8 cellular contexts compared by ENCODE assay signal in the genomic region with DNA sequence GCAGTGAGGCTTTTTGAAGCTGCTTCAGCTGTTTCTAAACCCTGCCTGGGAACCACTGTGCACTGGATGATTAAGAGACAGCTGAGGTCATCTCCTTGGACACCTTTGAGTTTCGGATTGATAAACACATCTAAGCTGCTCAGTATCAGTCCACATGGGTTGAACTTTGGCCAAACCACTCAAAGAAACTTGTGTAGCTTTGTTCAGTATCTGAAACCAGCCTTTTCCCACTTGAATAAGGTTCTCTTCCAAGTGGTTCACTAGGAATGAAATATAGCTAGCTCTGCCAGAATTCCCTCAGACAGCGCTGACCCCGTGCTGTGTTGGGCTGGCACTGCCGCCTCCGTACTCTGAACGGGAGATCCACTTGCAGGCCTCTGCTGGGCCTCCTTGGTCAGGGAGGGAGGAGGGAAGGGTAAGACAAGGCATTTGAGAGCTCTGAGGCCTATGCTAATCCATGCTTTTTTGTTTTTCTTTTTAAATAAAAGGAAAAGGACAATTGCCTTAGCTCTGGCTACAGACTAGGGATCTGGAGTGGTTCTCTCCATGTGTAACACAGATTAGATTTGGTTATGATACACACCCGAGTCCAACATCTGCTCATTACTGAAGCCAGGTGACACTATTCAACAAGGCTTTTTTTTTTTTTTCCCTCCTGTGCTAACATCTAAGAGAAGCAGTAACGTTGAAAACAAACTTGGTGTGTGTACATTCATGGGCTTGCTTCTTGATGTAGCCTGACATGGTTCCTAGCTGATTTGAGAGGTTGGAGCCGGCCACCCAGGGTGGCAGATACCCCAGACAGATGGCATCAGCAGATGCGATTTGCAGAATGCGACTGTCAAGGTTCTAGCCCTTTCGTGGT.
DNase-seq lines count a peak whose midpoint lies in the region; ATAC-seq and TF ChIP-seq lines count a peak whose summit lies in the region.

No MANE protein-coding gene starts in this region.

- H3K4me1 ChIP-seq in sigmoid colon: peaks cover 0 to 67% (median 62%) of the 10 kb centered on the region in 4 donors

- TF ChIP-seq POLR2A in sigmoid colon (IDR thresholded peaks at IDR 0.05): no peak

- peaks cover 0 to 10% (median 0%) of the 10 kb centered on the region in 4 donors for H3K36me3 ChIP-seq in sigmoid colon
- H3K36me3 ChIP-seq in H7 (replicated peaks; ENCODE audit: control insufficient read depth, insufficient read depth, low read length): no peaks in the 10 kb centered on the region; the same call in 1 of the 2 replicates

- H3K27me3 Mint-ChIP-seq in activated CD8-positive, alpha-beta T cell treated with anti-CD3 and anti-CD28 coated beads for 36 hours: no peaks in the 10 kb centered on the region
- H3K27me3 Mint-ChIP-seq in activated CD8-positive, alpha-beta T cell treated with anti-CD3 and anti-CD28 coated beads, Interleukin-2, amount 10 ng/mL, durations not matched to agents 7 days and 5 days (ENCODE audit: low read depth): no peaks in the 10 kb centered on the region

- peak overlapping the region; percentile 55 to 75 (median 64) for H3K27ac ChIP-seq in sigmoid colon

- no peak for TF ChIP-seq EP300 in sigmoid colon (IDR thresholded peaks at IDR 0.05)

- no peak for TF ChIP-seq CTCF in activated CD8-positive, alpha-beta T cell treated with anti-CD3 and anti-CD28 coated beads for 36 hours (IDR thresholded peaks at IDR 0.05)
- no peak for TF ChIP-seq CTCF in sigmoid colon (IDR thresholded peaks at IDR 0.05)

- H3K27me3 ChIP-seq in sigmoid colon (no peaks in the 10 kb centered on the region), H7 (ENCODE audit: control insufficient read depth, insufficient read depth, low read length) (no peaks in the 10 kb centered on the region)

- no peaks in the 10 kb centered on the region for H3K9me3 ChIP-seq in sigmoid colon

- peaks cover 46% of the 10 kb centered on the region for H3K36me3 Mint-ChIP-seq in activated CD8-positive, alpha-beta T cell treated with anti-CD3 and anti-CD28 coated beads for 36 hours (ENCODE audit: low read depth)
- H3K36me3 Mint-ChIP-seq in activated CD8-positive, alpha-beta T cell treated with anti-CD3 and anti-CD28 coated beads, Interleukin-2, amount 10 ng/mL, durations not matched to agents 7 days and 5 days (ENCODE audit: low read depth): peaks cover 45% of the 10 kb centered on the region

- POLR2A ChIA-PET in activated CD8-positive, alpha-beta T cell treated with anti-CD3 and anti-CD28 coated beads for 36 hours (lab: Charles Lee): interaction anchor here (1.4 kb wide), 1 partner anchor 9 kb away, joined by 3 read pairs; no protein-coding TSS in a partner anchor
- POLR2A ChIA-PET in activated CD8-positive, alpha-beta T cell treated with anti-CD3 and anti-CD28 coated beads, Interleukin-2, amount 10 ng/mL, durations not matched to agents 7 days and 5 days (lab: Charles Lee): interaction anchor here (1.0 to 1.2 kb wide), 3 partner anchors 9 to 22 kb away, joined by 3 read pairs; no protein-coding TSS in a partner anchor

- peak; percentile 29 for ATAC-seq in activated CD8-positive, alpha-beta T cell treated with anti-CD3 and anti-CD28 coated beads for 36 hours
- ATAC-seq in activated CD8-positive, alpha-beta T cell treated with anti-CD3 and anti-CD28 coated beads, Interleukin-2, amount 10 ng/mL, durations not matched to agents 7 days and 5 days: no peak
- ATAC-seq in HG02678 (IDR thresholded peaks at IDR 0.05; ENCODE audit: unreplicated experiment): peak; percentile 91

- H3K4me1 Mint-ChIP-seq in activated CD8-positive, alpha-beta T cell treated with anti-CD3 and anti-CD28 coated beads for 36 hours (ENCODE audit: low read depth): peaks cover 79% of the 10 kb centered on the region
- peaks cover 72% of the 10 kb centered on the region for H3K4me1 Mint-ChIP-seq in activated CD8-positive, alpha-beta T cell treated with anti-CD3 and anti-CD28 coated beads, Interleukin-2, amount 10 ng/mL, durations not matched to agents 7 days and 5 days (ENCODE audit: low read depth)

- H3K4me3 Mint-ChIP-seq in activated CD8-positive, alpha-beta T cell treated with anti-CD3 and anti-CD28 coated beads for 36 hours: no peak overlapping the region
- no peak overlapping the region for H3K4me3 Mint-ChIP-seq in activated CD8-positive, alpha-beta T cell treated with anti-CD3 and anti-CD28 coated beads, Interleukin-2, amount 10 ng/mL, durations not matched to agents 7 days and 5 days

- peak overlapping the region; percentile 61 for H3K27ac Mint-ChIP-seq in activated CD8-positive, alpha-beta T cell treated with anti-CD3 and anti-CD28 coated beads for 36 hours
- no peak overlapping the region for H3K27ac Mint-ChIP-seq in activated CD8-positive, alpha-beta T cell treated with anti-CD3 and anti-CD28 coated beads, Interleukin-2, amount 10 ng/mL, durations not matched to agents 7 days and 5 days

- 63 to 78% methylated on average over 12 of the region's 12 CpGs for WGBS in sigmoid colon, 2 donors

- H3K4me3 ChIP-seq in sigmoid colon: no peak overlapping the region
- no peak overlapping the region for H3K4me3 ChIP-seq in H7 (ENCODE audit: insufficient read depth, low read depth, low read length)

- H3K9me3 Mint-ChIP-seq in activated CD8-positive, alpha-beta T cell treated with anti-CD3 and anti-CD28 coated beads for 36 hours: peaks cover 4% of the 10 kb centered on the region
- no peaks in the 10 kb centered on the region for H3K9me3 Mint-ChIP-seq in activated CD8-positive, alpha-beta T cell treated with anti-CD3 and anti-CD28 coated beads, Interleukin-2, amount 10 ng/mL, durations not matched to agents 7 days and 5 days (ENCODE audit: insufficient read depth)

- no peak for DNase-seq in activated CD8-positive, alpha-beta T cell treated with anti-CD3 and anti-CD28 coated beads for 36 hours
- no peak for DNase-seq in activated CD8-positive, alpha-beta T cell treated with anti-CD3 and anti-CD28 coated beads, Interleukin-2, amount 10 ng/mL, durations not matched to agents 7 days and 5 days
- peak; percentile 87 to 94 for DNase-seq in NCI-H524 (lab: John Stamatoyannopoulos, UW)
- DNase-seq in fibroblast of the conjunctiva (ENCODE audit: low read depth): peak; percentile 61
- no peak for DNase-seq in sigmoid colon
- DNase-seq in activated gamma-delta T cell (lab: John Stamatoyannopoulos, UW): no peak
- no peak for DNase-seq in H7

- CTCF ChIA-PET in activated CD8-positive, alpha-beta T cell treated with anti-CD3 and anti-CD28 coated beads for 36 hours (lab: Charles Lee): interaction anchor here (0.8 to 1.8 kb wide), 3 partner anchors 34 to 236 kb away, joined by 3 to 4 read pairs (median 3); no protein-coding TSS in a partner anchor
- CTCF ChIA-PET in activated CD8-positive, alpha-beta T cell treated with anti-CD3 and anti-CD28 coated beads, Interleukin-2, amount 10 ng/mL, durations not matched to agents 7 days and 5 days (lab: Charles Lee): interaction anchor here (1.1 to 1.9 kb wide), 4 partner anchors 9 to 16 kb away, joined by 4 to 6 read pairs (median 4); no protein-coding TSS in a partner anchor

- intact Hi-C loops in activated CD8-positive, alpha-beta T cell treated with anti-CD3 and anti-CD28 coated beads for 36 hours (cut with micrococcal nuclease): no loop called here
- intact Hi-C loops in sigmoid colon (cut with DNase I): loop anchor here (5.0 kb wide), 1 partner anchor 65 kb away; no protein-coding TSS in a partner anchor

Comparison
In these comparisons a context has a peak if more than half of its experiments do, and no peak if none do; other contexts are left out.
1. DNase-seq: peak in NCI-H524 (2 of 2) and fibroblast of the conjunctiva (single experiment); none in activated CD8-positive, alpha-beta T cell treated with anti-CD3 and anti-CD28 coated beads for 36 hours (single experiment), activated CD8-positive, alpha-beta T cell treated with anti-CD3 and anti-CD28 coated beads, Interleukin-2, amount 10 ng/mL, durations not matched to agents 7 days and 5 days (single experiment), sigmoid colon (single experiment), activated gamma-delta T cell (single experiment) and H7 (single experiment).